Comparison of ENCODE assay signal across 24 cellular contexts in genomic region chr16:87075319-87075860, GRCh38.
DNase-seq lines count a peak whose midpoint lies in the region; ATAC-seq, FAIRE-seq and TF ChIP-seq lines count a peak whose summit lies in the region.
"Had no signal": no experiment of that assay in that cellular context is flagged by ENCODE, and none has a peak within 500 bp of the region (broad histone marks: within the 10 kb centered on the region; RNA-seq: fewer than 3 reads in every experiment).

No MANE protein-coding gene starts in this region.

- peak overlapping the region; percentile 66 for H3K27ac Mint-ChIP-seq in stimulated activated memory B cell treated with anti-CD40 and anti-IgM and Interleukin-4, amounts not matched to agents 10 μg/mL and 1 μg/mL and 100 μg/mL, for 72 hours
- H3K27ac Mint-ChIP-seq in chondrocyte (ENCODE audit: unreplicated experiment): no peak overlapping the region
- H3K27ac Mint-ChIP-seq: CD4-positive, CD25-positive, alpha-beta regulatory T cell had no signal

- BruUV-seq in GM12878 (replicated peaks; lab: Mats Ljungman, UMichigan): no TSS peak

- peak overlapping the region; percentile 51; the same call in 1 of the 2 replicates for H3K4me2 ChIP-seq in KMS-11
- peak overlapping the region; percentile 63; the same call in 1 of the 2 replicates for H3K4me2 ChIP-seq in GM12878 (ENCODE audit: control insufficient read depth, insufficient read depth)
- H3K4me2 ChIP-seq: GM23338, PC-9 had no signal

- no peak for DNase-seq in GM12878 (ENCODE audit: low read depth, low spot score)
- DNase-seq in left lobe of liver (ENCODE audit: low spot score): peak; percentile 19
- no peak for DNase-seq in chondrocyte (ENCODE audit: low spot score)
- DNase-seq in frontal cortex (ENCODE audit: low spot score in 2 of 2): no peak
- no peak for DNase-seq in globus pallidus (ENCODE audit: low spot score)
- DNase-seq: ACHN; AML-193; Caco-2; CD4-positive, CD25-positive, alpha-beta regulatory T cell; GDM1; NCI-H1105; NCI-H1694; NCI-H2081 treated with DMSO at 0.1 percent for 48 hours; NCI-H510A treated with DMSO at 0.1 percent for 48 hours; PC-9; SIG-M5 had no signal

- H3K4me3 ChIP-seq in KMS-11 (IDR thresholded peaks at IDR 0.05; ENCODE audit: insufficient read depth, low read depth, low read length) (no peak overlapping the region), GM12878 (no peak overlapping the region)
- H3K4me3 ChIP-seq: GM23338, K562, PC-9 had no signal

- H3K9me3 ChIP-seq in GM12878 (replicated peaks; ENCODE audit: control insufficient read depth, insufficient read depth, low read length): peaks cover 2% of the 10 kb centered on the region; the same call in 1 of the 3 replicates

- H3K36me3 Mint-ChIP-seq in stimulated activated memory B cell treated with anti-CD40 and anti-IgM and Interleukin-4, amounts not matched to agents 10 μg/mL and 1 μg/mL and 100 μg/mL, for 72 hours: no peaks in the 10 kb centered on the region
- peaks cover 9% of the 10 kb centered on the region for H3K36me3 Mint-ChIP-seq in chondrocyte (ENCODE audit: low read depth)
- H3K36me3 Mint-ChIP-seq: CD4-positive, CD25-positive, alpha-beta regulatory T cell had no signal

- H3K9ac ChIP-seq in KMS-11 (peak overlapping the region; percentile 4; the same call in 1 of the 2 replicates), GM12878 (ENCODE audit: control insufficient read depth, insufficient read depth, low read length) (no peak overlapping the region)

- H3K4me1 ChIP-seq in KMS-11 (ENCODE audit: low read depth, poor library complexity, severe bottlenecking): peaks cover 15% of the 10 kb centered on the region
- H3K4me1 ChIP-seq in GM12878 (ENCODE audit: control insufficient read depth, insufficient read depth, low read length): peaks cover 13% of the 10 kb centered on the region
- H3K4me1 ChIP-seq: Caco-2 had no signal

- peaks cover 15% of the 10 kb centered on the region for H3K4me1 Mint-ChIP-seq in stimulated activated memory B cell treated with anti-CD40 and anti-IgM and Interleukin-4, amounts not matched to agents 10 μg/mL and 1 μg/mL and 100 μg/mL, for 72 hours
- peaks cover 5% of the 10 kb centered on the region for H3K4me1 Mint-ChIP-seq in chondrocyte (ENCODE audit: low read depth)
- H3K4me1 Mint-ChIP-seq: CD4-positive, CD25-positive, alpha-beta regulatory T cell had no signal

- H3K27ac ChIP-seq in KMS-11 (peak overlapping the region; percentile 46; the same call in 1 of the 2 replicates), GM12878 (ENCODE audit: control insufficient read depth, insufficient read depth) (peak overlapping the region; percentile 33; the same call in 1 of the 2 replicates)
- H3K27ac ChIP-seq: PC-9, RWPE1 had no signal

- ATAC-seq in GM12878 (no peak), left lobe of liver (no peak), GM18867 (IDR thresholded peaks at IDR 0.05; ENCODE audit: unreplicated experiment) (no peak)
- no peak for ATAC-seq in stimulated activated memory B cell treated with anti-CD40 and anti-IgM and Interleukin-4, amounts not matched to agents 10 μg/mL and 1 μg/mL and 100 μg/mL, for 72 hours
- ATAC-seq: GM23338, K562, SK-N-SH treated with all-trans-retinoic acid at 6 μM for 48 hours had no signal

- H4K20me1 ChIP-seq in KMS-11 (ENCODE audit: insufficient read depth) (no peaks in the 10 kb centered on the region), GM12878 (ENCODE audit: control insufficient read depth, insufficient read depth) (no peaks in the 10 kb centered on the region)

- TF ChIP-seq RAD21 in GM12878 (IDR thresholded peaks at IDR 0.05; ENCODE audit: insufficient read depth, low read depth, low read length): no peak

- intact Hi-C loops in GM12878 (cut with micrococcal nuclease; ENCODE audit: unreplicated experiment): loop anchor here (5.0 kb wide), 1 partner anchor 513 kb away; no protein-coding TSS in a partner anchor

- SMC1A ChIA-PET in GM12878 (lab: Charles Lee; ENCODE audit: uncharacterized antibody, unreplicated experiment): no interaction called here

- no peak for TF ChIP-seq EP300 in GM12878 (IDR thresholded peaks at IDR 0.05; ENCODE audit: borderline replicate concordance in 1 of 2, control insufficient read depth in 1 of 2, low read depth in 2 of 2, low read length in 2 of 2)

- RAD21 ChIA-PET in GM12878 (lab: Charles Lee; ENCODE audit: unreplicated experiment): no interaction called here

- H3K36me3 ChIP-seq in KMS-11 (ENCODE audit: insufficient read depth): no peaks in the 10 kb centered on the region
- no peaks in the 10 kb centered on the region for H3K36me3 ChIP-seq in GM12878 (ENCODE audit: control insufficient read depth in 2 of 2, insufficient read depth in 2 of 2, low read length in 1 of 2)

- in situ Hi-C loops in GM12878 (cut with MboI): no loop called here

- no peak for TF ChIP-seq POLR2A in GM12878 (IDR thresholded peaks at IDR 0.05; ENCODE audit: low read depth, low read length)

- H3K79me2 ChIP-seq in KMS-11 (ENCODE audit: insufficient read depth, low read depth) (no peaks in the 10 kb centered on the region), GM12878 (ENCODE audit: control insufficient read depth, insufficient read depth, low read length) (no peaks in the 10 kb centered on the region)

- peak overlapping the region; percentile 81 for H3K4me3 Mint-ChIP-seq in stimulated activated memory B cell treated with anti-CD40 and anti-IgM and Interleukin-4, amounts not matched to agents 10 μg/mL and 1 μg/mL and 100 μg/mL, for 72 hours
- no peak overlapping the region for H3K4me3 Mint-ChIP-seq in chondrocyte (ENCODE audit: unreplicated experiment)
- H3K4me3 Mint-ChIP-seq: CD4-positive, CD25-positive, alpha-beta regulatory T cell; GM23338 had no signal

- peaks cover 13% of the 10 kb centered on the region for H3K9me3 Mint-ChIP-seq in stimulated activated memory B cell treated with anti-CD40 and anti-IgM and Interleukin-4, amounts not matched to agents 10 μg/mL and 1 μg/mL and 100 μg/mL, for 72 hours
- H3K9me3 Mint-ChIP-seq in chondrocyte (ENCODE audit: low read depth): peaks cover 12% of the 10 kb centered on the region

- H3K27me3 Mint-ChIP-seq in stimulated activated memory B cell treated with anti-CD40 and anti-IgM and Interleukin-4, amounts not matched to agents 10 μg/mL and 1 μg/mL and 100 μg/mL, for 72 hours: peaks cover 13% of the 10 kb centered on the region
- no peaks in the 10 kb centered on the region for H3K27me3 Mint-ChIP-seq in chondrocyte (ENCODE audit: low read depth)
- H3K27me3 Mint-ChIP-seq: CD4-positive, CD25-positive, alpha-beta regulatory T cell had no signal

- CTCF ChIA-PET in GM12878 (lab: Yijun Ruan, JAX): interaction anchor here (4.4 kb wide), 1 partner anchor 12 kb away, joined by 18 read pairs; no protein-coding TSS in a partner anchor

- 77% methylated on average over 12 of the region's 12 CpGs for WGBS in GM12878 (ENCODE audit: insufficient coverage, insufficient replicate concordance, low lambda C conversion rate, missing lambda C conversion rate)

- no peak for TF ChIP-seq CTCF in KMS-11 (conservative IDR thresholded peaks at IDR 0.05; ENCODE audit: low read depth, low read length)
- TF ChIP-seq CTCF in GM12878 (IDR thresholded peaks at IDR 0.05 in 2 of 3, conservative IDR thresholded peaks at IDR 0.05 in 1 of 3; ENCODE audit: control insufficient read depth in 2 of 3, extremely low read depth in 1 of 3, insufficient read depth in 1 of 3, low read depth in 3 of 3, low read length in 3 of 3): no peak
- TF ChIP-seq CTCF in chondrocyte (IDR thresholded peaks at IDR 0.05): no peak

- H3K27me3 ChIP-seq in KMS-11 (ENCODE audit: insufficient read depth, low read depth) (no peaks in the 10 kb centered on the region; the same call in 1 of the 2 replicates), GM12878 (replicated peaks in 1 of 2; ENCODE audit: control insufficient read depth in 2 of 2, insufficient read depth in 2 of 2, low read length in 1 of 2) (peaks cover 0 to 2% of the 10 kb centered on the region in 2 experiments; a peak in 2 of 4 replicates)

- POLR2A ChIA-PET in GM12878 (lab: Charles Lee): no interaction called here

- H2AFZ ChIP-seq in KMS-11 (ENCODE audit: low read depth): peak overlapping the region; percentile 56
- H2AFZ ChIP-seq in GM12878 (ENCODE audit: control insufficient read depth, low read depth, low read length): no peak overlapping the region
- H2AFZ ChIP-seq: GM23338, PC-9 had no signal

- FAIRE-seq in GM12878 (lab: Jason Lieb, UNC): no peak
- FAIRE-seq in frontal cortex (lab: Jason Lieb, UNC): no peak
- FAIRE-seq: GM19239, K562 had no signal

TF ChIP-seq in GM12878, 131 proteins besides CTCF, POLR2A, EP300 and RAD21 (continues in another document):
- TF ChIP-seq CBX5 (IDR thresholded peaks at IDR 0.05; ENCODE audit: low read depth) (no peak), ZNF687 (IDR thresholded peaks at IDR 0.05) (no peak)
